Comparison of ENCODE assay signal across 1 cellular context in the genomic region with DNA sequence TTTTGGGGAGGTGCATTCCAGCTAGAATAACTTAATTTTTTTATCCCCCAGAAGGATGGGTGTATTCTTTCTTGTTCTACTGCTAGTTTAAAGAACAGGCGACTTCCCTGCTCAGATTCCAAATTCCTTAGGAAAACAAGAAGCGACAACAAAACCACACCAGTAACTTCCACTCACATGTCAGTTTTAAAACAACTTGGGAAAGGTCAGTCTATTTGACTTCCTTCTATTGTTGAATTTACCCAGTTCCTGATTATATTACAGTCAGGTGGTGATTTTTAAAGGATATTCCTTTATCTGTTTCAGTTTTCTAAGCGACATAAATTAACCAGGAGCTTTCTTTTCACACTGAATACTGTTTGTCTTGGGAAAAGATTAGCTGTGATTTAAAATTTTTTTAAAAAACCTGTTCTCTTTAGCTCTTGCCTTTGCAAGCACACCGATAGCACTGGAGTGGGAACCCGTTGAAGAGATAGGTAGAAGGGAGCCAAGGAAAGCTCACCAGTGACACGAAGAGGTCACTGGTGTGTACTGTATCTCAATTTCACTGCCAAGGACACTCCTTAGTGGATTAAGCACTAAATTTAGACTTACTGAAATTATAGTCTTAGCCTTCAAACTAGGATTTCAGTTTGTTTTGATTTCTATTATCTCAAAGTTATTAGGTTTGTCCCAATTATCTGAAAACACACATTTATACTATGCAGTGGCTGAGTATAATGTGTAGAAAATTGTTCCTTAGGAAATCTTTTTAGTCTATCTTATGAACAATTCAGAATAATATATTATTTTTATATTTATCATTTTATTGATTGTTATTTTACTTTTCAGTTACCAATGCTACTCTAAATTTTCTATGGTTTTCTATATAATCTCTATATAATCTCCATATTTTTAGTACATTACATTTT.
TF ChIP-seq lines count a peak whose summit lies in the region.

No MANE protein-coding gene starts in this region.

TF ChIP-seq in GM12878, 131 proteins besides CTCF, POLR2A, EP300 and RAD21 (continued from another document):
- TF ChIP-seq, protein P1, sequence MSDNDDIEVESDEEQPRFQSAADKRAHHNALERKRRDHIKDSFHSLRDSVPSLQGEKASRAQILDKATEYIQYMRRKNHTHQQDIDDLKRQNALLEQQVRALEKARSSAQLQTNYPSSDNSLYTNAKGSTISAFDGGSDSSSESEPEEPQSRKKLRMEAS (IDR thresholded peaks at IDR 0.05; ENCODE audit: low read depth, low read length), result no peak
- TF ChIP-seq, protein P2, sequence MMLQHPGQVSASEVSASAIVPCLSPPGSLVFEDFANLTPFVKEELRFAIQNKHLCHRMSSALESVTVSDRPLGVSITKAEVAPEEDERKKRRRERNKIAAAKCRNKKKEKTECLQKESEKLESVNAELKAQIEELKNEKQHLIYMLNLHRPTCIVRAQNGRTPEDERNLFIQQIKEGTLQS (IDR thresholded peaks at IDR 0.05; ENCODE audit: borderline replicate concordance, extremely low read depth, low read depth, low read length), result no peak
- TF ChIP-seq, protein P3, sequence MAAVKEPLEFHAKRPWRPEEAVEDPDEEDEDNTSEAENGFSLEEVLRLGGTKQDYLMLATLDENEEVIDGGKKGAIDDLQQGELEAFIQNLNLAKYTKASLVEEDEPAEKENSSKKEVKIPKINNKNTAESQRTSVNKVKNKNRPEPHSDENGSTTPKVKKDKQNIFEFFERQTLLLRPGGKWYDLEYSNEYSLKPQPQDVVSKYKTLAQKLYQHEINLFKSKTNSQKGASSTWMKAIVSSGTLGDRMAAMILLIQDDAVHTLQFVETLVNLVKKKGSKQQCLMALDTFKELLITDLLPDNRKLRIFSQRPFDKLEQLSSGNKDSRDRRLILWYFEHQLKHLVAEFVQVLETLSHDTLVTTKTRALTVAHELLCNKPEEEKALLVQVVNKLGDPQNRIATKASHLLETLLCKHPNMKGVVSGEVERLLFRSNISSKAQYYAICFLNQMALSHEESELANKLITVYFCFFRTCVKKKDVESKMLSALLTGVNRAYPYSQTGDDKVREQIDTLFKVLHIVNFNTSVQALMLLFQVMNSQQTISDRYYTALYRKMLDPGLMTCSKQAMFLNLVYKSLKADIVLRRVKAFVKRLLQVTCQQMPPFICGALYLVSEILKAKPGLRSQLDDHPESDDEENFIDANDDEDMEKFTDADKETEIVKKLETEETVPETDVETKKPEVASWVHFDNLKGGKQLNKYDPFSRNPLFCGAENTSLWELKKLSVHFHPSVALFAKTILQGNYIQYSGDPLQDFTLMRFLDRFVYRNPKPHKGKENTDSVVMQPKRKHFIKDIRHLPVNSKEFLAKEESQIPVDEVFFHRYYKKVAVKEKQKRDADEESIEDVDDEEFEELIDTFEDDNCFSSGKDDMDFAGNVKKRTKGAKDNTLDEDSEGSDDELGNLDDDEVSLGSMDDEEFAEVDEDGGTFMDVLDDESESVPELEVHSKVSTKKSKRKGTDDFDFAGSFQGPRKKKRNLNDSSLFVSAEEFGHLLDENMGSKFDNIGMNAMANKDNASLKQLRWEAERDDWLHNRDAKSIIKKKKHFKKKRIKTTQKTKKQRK (IDR thresholded peaks at IDR 0.05; ENCODE audit: low read depth, low read length), result no peak
- TF ChIP-seq, protein P4, sequence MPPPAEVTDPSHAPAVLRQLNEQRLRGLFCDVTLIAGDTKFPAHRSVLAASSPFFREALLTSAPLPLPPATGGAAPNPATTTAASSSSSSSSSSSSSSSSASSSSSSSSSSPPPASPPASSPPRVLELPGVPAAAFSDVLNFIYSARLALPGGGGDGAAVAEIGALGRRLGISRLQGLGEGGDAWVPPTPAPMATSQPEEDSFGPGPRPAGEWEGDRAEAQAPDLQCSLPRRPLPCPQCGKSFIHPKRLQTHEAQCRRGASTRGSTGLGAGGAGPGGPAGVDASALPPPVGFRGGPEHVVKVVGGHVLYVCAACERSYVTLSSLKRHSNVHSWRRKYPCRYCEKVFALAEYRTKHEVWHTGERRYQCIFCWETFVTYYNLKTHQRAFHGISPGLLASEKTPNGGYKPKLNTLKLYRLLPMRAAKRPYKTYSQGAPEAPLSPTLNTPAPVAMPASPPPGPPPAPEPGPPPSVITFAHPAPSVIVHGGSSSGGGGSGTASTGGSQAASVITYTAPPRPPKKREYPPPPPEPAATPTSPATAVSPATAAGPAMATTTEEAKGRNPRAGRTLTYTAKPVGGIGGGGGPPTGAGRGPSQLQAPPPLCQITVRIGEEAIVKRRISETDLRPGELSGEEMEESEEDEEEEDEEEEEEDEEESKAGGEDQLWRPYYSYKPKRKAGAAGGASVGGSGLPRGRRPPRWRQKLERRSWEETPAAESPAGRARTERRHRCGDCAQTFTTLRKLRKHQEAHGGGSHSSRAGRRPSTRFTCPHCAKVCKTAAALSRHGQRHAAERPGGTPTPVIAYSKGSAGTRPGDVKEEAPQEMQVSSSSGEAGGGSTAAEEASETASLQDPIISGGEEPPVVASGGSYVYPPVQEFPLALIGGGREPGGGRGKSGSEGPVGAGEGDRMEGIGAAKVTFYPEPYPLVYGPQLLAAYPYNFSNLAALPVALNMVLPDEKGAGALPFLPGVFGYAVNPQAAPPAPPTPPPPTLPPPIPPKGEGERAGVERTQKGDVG (CRISPR knock-in tag; IDR thresholded peaks at IDR 0.05), result no peak
- TF ChIP-seq SP1 (IDR thresholded peaks at IDR 0.05; ENCODE audit: low read depth, low read length) (no peak), CBFB (IDR thresholded peaks at IDR 0.05; ENCODE audit: low read depth) (no peak), ESRRA (IDR thresholded peaks at IDR 0.05; ENCODE audit: low read length) (no peak), TCF12 (IDR thresholded peaks at IDR 0.05; ENCODE audit: low read depth, low read length) (no peak), IKZF1 (conservative IDR thresholded peaks at IDR 0.05) (no peak), EGR1 (IDR thresholded peaks at IDR 0.05; ENCODE audit: borderline replicate concordance in 1 of 2, low read depth in 2 of 2, low read length in 2 of 2) (no peak), CBX5 (IDR thresholded peaks at IDR 0.05; ENCODE audit: low read depth) (peak; percentile 32; the same call in 1 of the 2 replicates), TARDBP (IDR thresholded peaks at IDR 0.05; ENCODE audit: borderline replicate concordance) (no peak), GATAD2B (conservative IDR thresholded peaks at IDR 0.05; ENCODE audit: low read depth) (no peak), SMC3 (IDR thresholded peaks at IDR 0.05; ENCODE audit: borderline replicate concordance, low read length) (peak; percentile 96), IRF4 (IDR thresholded peaks at IDR 0.05; ENCODE audit: low read depth, low read length) (peak; percentile 52; the same call in 1 of the 2 replicates), PML (IDR thresholded peaks at IDR 0.05; ENCODE audit: low read length) (no peak), MEF2A (IDR thresholded peaks at IDR 0.05; ENCODE audit: insufficient read depth, low read depth, low read length) (no peak), EED (IDR thresholded peaks at IDR 0.05; ENCODE audit: low read depth) (no peak)
- TF ChIP-seq, protein P5, sequence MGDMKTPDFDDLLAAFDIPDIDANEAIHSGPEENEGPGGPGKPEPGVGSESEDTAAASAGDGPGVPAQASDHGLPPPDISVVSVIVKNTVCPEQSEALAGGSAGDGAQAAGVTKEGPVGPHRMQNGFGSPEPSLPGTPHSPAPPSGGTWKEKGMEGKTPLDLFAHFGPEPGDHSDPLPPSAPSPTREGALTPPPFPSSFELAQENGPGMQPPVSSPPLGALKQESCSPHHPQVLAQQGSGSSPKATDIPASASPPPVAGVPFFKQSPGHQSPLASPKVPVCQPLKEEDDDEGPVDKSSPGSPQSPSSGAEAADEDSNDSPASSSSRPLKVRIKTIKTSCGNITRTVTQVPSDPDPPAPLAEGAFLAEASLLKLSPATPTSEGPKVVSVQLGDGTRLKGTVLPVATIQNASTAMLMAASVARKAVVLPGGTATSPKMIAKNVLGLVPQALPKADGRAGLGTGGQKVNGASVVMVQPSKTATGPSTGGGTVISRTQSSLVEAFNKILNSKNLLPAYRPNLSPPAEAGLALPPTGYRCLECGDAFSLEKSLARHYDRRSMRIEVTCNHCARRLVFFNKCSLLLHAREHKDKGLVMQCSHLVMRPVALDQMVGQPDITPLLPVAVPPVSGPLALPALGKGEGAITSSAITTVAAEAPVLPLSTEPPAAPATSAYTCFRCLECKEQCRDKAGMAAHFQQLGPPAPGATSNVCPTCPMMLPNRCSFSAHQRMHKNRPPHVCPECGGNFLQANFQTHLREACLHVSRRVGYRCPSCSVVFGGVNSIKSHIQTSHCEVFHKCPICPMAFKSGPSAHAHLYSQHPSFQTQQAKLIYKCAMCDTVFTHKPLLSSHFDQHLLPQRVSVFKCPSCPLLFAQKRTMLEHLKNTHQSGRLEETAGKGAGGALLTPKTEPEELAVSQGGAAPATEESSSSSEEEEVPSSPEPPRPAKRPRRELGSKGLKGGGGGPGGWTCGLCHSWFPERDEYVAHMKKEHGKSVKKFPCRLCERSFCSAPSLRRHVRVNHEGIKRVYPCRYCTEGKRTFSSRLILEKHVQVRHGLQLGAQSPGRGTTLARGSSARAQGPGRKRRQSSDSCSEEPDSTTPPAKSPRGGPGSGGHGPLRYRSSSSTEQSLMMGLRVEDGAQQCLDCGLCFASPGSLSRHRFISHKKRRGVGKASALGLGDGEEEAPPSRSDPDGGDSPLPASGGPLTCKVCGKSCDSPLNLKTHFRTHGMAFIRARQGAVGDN (IDR thresholded peaks at IDR 0.05), result no peak
- TF ChIP-seq, protein P6, sequence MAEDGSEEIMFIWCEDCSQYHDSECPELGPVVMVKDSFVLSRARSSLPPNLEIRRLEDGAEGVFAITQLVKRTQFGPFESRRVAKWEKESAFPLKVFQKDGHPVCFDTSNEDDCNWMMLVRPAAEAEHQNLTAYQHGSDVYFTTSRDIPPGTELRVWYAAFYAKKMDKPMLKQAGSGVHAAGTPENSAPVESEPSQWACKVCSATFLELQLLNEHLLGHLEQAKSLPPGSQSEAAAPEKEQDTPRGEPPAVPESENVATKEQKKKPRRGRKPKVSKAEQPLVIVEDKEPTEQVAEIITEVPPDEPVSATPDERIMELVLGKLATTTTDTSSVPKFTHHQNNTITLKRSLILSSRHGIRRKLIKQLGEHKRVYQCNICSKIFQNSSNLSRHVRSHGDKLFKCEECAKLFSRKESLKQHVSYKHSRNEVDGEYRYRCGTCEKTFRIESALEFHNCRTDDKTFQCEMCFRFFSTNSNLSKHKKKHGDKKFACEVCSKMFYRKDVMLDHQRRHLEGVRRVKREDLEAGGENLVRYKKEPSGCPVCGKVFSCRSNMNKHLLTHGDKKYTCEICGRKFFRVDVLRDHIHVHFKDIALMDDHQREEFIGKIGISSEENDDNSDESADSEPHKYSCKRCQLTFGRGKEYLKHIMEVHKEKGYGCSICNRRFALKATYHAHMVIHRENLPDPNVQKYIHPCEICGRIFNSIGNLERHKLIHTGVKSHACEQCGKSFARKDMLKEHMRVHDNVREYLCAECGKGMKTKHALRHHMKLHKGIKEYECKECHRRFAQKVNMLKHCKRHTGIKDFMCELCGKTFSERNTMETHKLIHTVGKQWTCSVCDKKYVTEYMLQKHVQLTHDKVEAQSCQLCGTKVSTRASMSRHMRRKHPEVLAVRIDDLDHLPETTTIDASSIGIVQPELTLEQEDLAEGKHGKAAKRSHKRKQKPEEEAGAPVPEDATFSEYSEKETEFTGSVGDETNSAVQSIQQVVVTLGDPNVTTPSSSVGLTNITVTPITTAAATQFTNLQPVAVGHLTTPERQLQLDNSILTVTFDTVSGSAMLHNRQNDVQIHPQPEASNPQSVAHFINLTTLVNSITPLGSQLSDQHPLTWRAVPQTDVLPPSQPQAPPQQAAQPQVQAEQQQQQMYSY (CRISPR knock-in tag; IDR thresholded peaks at IDR 0.05), result no peak
- TF ChIP-seq, protein P7, sequence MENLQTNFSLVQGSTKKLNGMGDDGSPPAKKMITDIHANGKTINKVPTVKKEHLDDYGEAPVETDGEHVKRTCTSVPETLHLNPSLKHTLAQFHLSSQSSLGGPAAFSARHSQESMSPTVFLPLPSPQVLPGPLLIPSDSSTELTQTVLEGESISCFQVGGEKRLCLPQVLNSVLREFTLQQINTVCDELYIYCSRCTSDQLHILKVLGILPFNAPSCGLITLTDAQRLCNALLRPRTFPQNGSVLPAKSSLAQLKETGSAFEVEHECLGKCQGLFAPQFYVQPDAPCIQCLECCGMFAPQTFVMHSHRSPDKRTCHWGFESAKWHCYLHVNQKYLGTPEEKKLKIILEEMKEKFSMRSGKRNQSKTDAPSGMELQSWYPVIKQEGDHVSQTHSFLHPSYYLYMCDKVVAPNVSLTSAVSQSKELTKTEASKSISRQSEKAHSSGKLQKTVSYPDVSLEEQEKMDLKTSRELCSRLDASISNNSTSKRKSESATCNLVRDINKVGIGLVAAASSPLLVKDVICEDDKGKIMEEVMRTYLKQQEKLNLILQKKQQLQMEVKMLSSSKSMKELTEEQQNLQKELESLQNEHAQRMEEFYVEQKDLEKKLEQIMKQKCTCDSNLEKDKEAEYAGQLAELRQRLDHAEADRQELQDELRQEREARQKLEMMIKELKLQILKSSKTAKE (IDR thresholded peaks at IDR 0.05; ENCODE audit: low read depth, poor library complexity, severe bottlenecking), result peak; percentile 62
TF ChIP-seq in GM12878: peak in this region for 7.
